8 cellular contexts compared by ENCODE assay signal in genomic region chr5:90657788-90658187, GRCh38.
"Had no signal": no experiment of that assay in that cellular context is flagged by ENCODE, and none has a peak within 500 bp of the region (broad histone marks: within the 10 kb centered on the region; RNA-seq: fewer than 3 reads in every experiment).

No MANE protein-coding gene starts in this region.

- H3K36me3 Mint-ChIP-seq: IgD-negative memory B cell had no signal

- H3K27ac ChIP-seq: HL-60 had no signal

- DNase-seq: IMR-90, KBM-7, KG1 had no signal

- H3K9ac ChIP-seq: KMS-11 had no signal

- FAIRE-seq: HepG2, HTR-8/SVneo had no signal

- H3K4me3 Mint-ChIP-seq: IgD-negative memory B cell had no signal

- H3K27ac Mint-ChIP-seq: IgD-negative memory B cell had no signal

- H3K9me3 Mint-ChIP-seq: IgD-negative memory B cell had no signal

- ATAC-seq: HepG2 had no signal

- H3K4me1 Mint-ChIP-seq: IgD-negative memory B cell had no signal
